Comparison of ENCODE assay signal across 9 cellular contexts in the genomic region with DNA sequence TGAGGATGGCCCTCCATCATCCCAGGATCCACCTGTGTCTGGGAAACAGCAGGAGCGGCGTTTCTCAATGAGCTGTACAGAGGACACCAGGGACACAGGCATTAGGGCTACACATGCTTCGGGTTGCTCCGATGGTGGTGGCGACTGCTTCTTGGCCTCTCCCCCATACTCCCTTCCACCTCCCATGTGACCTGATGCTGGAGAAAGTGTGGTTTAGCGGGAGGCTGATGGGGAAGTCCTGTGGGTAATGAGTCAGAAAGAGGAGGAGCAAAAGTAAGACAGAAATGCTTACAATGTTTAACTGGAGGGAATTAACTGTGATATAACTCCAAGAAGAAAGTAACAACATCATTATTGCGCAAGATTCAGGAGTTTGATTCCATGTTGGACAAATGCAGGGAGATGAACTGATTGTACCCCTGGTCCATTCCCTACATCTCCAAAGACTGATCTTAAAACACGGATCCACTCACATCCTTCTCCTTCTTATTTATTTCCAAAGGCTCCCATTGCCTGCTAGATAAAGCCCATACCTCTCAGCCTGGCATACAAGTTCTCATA.
DNase-seq lines count a peak whose midpoint lies in the region; ATAC-seq lines count a peak whose summit lies in the region.
"Had no signal": no experiment of that assay in that cellular context is flagged by ENCODE, and none has a peak within 500 bp of the region (broad histone marks: within the 10 kb centered on the region; RNA-seq: fewer than 3 reads in every experiment).

No MANE protein-coding gene starts in this region.

- H3K9me3 Mint-ChIP-seq in activated T-cell treated with anti-CD3 and anti-CD28 coated beads, Interleukin-2, amount 50 U/mL, for 24 hours, result no peaks in the 10 kb centered on the region
- no peaks in the 10 kb centered on the region for H3K9me3 Mint-ChIP-seq in activated naive CD8-positive, alpha-beta T cell treated with anti-CD3 and anti-CD28 coated beads for 36 hours
- H3K9me3 Mint-ChIP-seq: naive B cell had no signal

- H3K27ac Mint-ChIP-seq in activated T-cell treated with anti-CD3 and anti-CD28 coated beads, Interleukin-2, amount 50 U/mL, for 24 hours, result no peak overlapping the region
- H3K27ac Mint-ChIP-seq in activated naive CD8-positive, alpha-beta T cell treated with anti-CD3 and anti-CD28 coated beads for 36 hours, result no peak overlapping the region

- peaks cover 53% of the 10 kb centered on the region for H3K27me3 Mint-ChIP-seq in activated T-cell treated with anti-CD3 and anti-CD28 coated beads, Interleukin-2, amount 50 U/mL, for 24 hours
- peaks cover 37% of the 10 kb centered on the region for H3K27me3 Mint-ChIP-seq in activated naive CD8-positive, alpha-beta T cell treated with anti-CD3 and anti-CD28 coated beads for 36 hours

- DNase-seq in activated T-cell treated with anti-CD3 and anti-CD28 coated beads for 24 hours (ENCODE audit: low read depth), result peak; percentile 11
- no peak for DNase-seq in activated T-cell treated with anti-CD3 and anti-CD28 coated beads, Interleukin-2, amount 50 U/mL, for 24 hours
- peak; percentile 33 for DNase-seq in activated naive CD8-positive, alpha-beta T cell treated with anti-CD3 and anti-CD28 coated beads for 36 hours
- DNase-seq in stimulated activated CD8-positive, alpha-beta memory T cell treated with anti-CD3 and anti-CD28 coated beads, Interleukin-7, amount 100 ng/mL, for 48 hours (ENCODE audit: extremely low read depth in 1 of 2, low read depth in 1 of 2), result peak; percentile 1 to 42
- no peak for DNase-seq in NCI-H345 (lab: John Stamatoyannopoulos, UW)
- no peak for DNase-seq in stimulated activated naive CD4-positive, alpha-beta T cell treated with Interleukin-2 at 50 U/mL for 16 hours (lab: John Stamatoyannopoulos, UW)
- DNase-seq: naive B cell had no signal

- H3K4me3 Mint-ChIP-seq in activated T-cell treated with anti-CD3 and anti-CD28 coated beads, Interleukin-2, amount 50 U/mL, for 24 hours, result no peak overlapping the region
- no peak overlapping the region for H3K4me3 Mint-ChIP-seq in activated naive CD8-positive, alpha-beta T cell treated with anti-CD3 and anti-CD28 coated beads for 36 hours
- H3K4me3 Mint-ChIP-seq: naive B cell had no signal

- no peaks in the 10 kb centered on the region for H3K36me3 Mint-ChIP-seq in activated T-cell treated with anti-CD3 and anti-CD28 coated beads, Interleukin-2, amount 50 U/mL, for 24 hours (ENCODE audit: low read depth)
- H3K36me3 Mint-ChIP-seq in activated naive CD8-positive, alpha-beta T cell treated with anti-CD3 and anti-CD28 coated beads for 36 hours, result no peaks in the 10 kb centered on the region
- H3K36me3 Mint-ChIP-seq: naive B cell had no signal

- peak; percentile 58 for ATAC-seq in HG03558 (IDR thresholded peaks at IDR 0.05; ENCODE audit: extremely low read depth, unreplicated experiment)
- no peak for ATAC-seq in GM19328 (IDR thresholded peaks at IDR 0.05; ENCODE audit: unreplicated experiment)

- peaks cover 14% of the 10 kb centered on the region for H3K4me1 Mint-ChIP-seq in activated T-cell treated with anti-CD3 and anti-CD28 coated beads, Interleukin-2, amount 50 U/mL, for 24 hours (ENCODE audit: low read depth)
- H3K4me1 Mint-ChIP-seq in activated naive CD8-positive, alpha-beta T cell treated with anti-CD3 and anti-CD28 coated beads for 36 hours, result peaks cover 12% of the 10 kb centered on the region
- H3K4me1 Mint-ChIP-seq: naive B cell had no signal

Comparison
In these comparisons a context has a peak if more than half of its experiments do, and no peak if none do; other contexts are left out.
1. DNase-seq: peak in activated T-cell treated with anti-CD3 and anti-CD28 coated beads for 24 hours (single experiment), activated naive CD8-positive, alpha-beta T cell treated with anti-CD3 and anti-CD28 coated beads for 36 hours (single experiment) and stimulated activated CD8-positive, alpha-beta memory T cell treated with anti-CD3 and anti-CD28 coated beads, Interleukin-7, amount 100 ng/mL, for 48 hours (2 of 2); none in activated T-cell treated with anti-CD3 and anti-CD28 coated beads, Interleukin-2, amount 50 U/mL, for 24 hours (single experiment), NCI-H345 (single experiment) and stimulated activated naive CD4-positive, alpha-beta T cell treated with Interleukin-2 at 50 U/mL for 16 hours (single experiment).